In the genomic region with DNA sequence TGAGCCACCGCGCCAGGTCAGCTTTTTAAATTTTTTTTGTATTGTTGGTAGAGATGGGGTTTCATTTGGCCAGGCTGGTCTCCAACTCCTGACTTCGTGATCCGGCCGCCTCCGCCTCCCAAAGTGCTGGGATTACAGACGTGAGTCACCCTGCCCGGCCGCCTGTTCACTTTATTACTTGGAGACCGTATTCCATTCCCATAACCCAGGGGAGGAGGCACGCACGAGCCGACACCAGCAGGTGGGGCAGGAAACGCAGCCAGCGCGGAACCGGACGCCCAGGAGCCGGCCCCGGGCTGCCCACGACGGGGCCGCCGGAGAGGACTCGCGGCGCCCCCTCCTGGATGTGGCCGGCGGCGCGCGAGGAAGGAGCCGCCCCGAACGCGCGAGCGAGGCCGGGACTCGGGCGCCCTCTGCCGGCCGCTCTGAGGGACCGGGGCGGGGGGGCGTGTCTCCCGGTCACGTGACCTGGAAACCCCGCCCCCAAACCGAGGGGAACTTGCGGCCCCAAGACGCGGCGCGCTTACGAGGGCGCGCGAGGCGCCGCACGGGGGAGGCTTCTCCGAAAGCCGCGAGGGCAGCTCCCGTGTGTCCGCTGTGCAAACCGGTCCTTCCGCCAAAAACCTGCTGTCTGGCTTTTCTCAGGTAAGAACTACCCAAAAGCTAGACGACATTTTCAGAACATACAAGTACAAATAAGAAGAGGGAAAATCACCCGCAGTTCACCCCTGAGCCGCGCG, we compare ENCODE assay signal across 8 cellular contexts. TPM values are rescaled to one million over a fixed set of nuclear protein-coding genes. Genes with fewer than 3 reads are reported as not detected.
DNase-seq lines count a peak whose midpoint lies in the region; ATAC-seq and TF ChIP-seq lines count a peak whose summit lies in the region.

No MANE protein-coding gene starts in this region.

- peak overlapping the region; percentile 91; the same call in 1 of the 2 replicates for H2AFZ ChIP-seq in GM23338

- peak overlapping the region; percentile 53; the same call in 1 of the 2 replicates for H3K4me2 ChIP-seq in GM23338

- no peaks in the 10 kb centered on the region for H3K9me2 ChIP-seq in GM23338 (ENCODE audit: insufficient read depth)

- peaks cover 8% of the 10 kb centered on the region for H3K27me3 Mint-ChIP-seq in GM23338 (ENCODE audit: insufficient read depth, low read depth, poor library complexity)

- DNase-seq in EL (peak; percentile 98), GM23338 (ENCODE audit: low spot score) (peak; percentile 89), NCI-H460 (ENCODE audit: extremely low read depth, low read depth) (peak; percentile 92), foreskin fibroblast (peak; percentile 97 to 99), omental fat pad (ENCODE audit: low spot score) (peak; percentile 78), testis (peak; percentile 86), A172 (ENCODE audit: low spot score) (no peak)
- DNase-seq in activated T-cell treated with anti-CD3 and anti-CD28 coated beads, Interleukin-2, amount 50 U/mL, for 48 hours: peak; percentile 98

- no peak overlapping the region for H3K27ac Mint-ChIP-seq in GM23338

- 9 to 22% methylated on average over 33 to 50 of the region's 74 CpGs for WGBS in testis, 2 donors

- H4K20me1 ChIP-seq in GM23338 (replicated peaks; ENCODE audit: insufficient read depth): no peaks in the 10 kb centered on the region

- H3K4me1 Mint-ChIP-seq in GM23338: no peaks in the 10 kb centered on the region

- no peaks in the 10 kb centered on the region for H3K9me3 ChIP-seq in testis

- ATAC-seq in GM23338 (peak; percentile 96), omental fat pad (ENCODE audit: low FRiP score) (peak; percentile 100)

- H3K36me3 Mint-ChIP-seq in GM23338 (ENCODE audit: low read depth): peaks cover 45% of the 10 kb centered on the region

- TF ChIP-seq CTCF in GM23338 (conservative IDR thresholded peaks at IDR 0.05; ENCODE audit: low read depth in 2 of 2): peak; percentile 73 to 94
- TF ChIP-seq CTCF in foreskin fibroblast (IDR thresholded peaks at IDR 0.05; ENCODE audit: low read depth, low read length): peak; percentile 79
- peak in 2 of 3 donors; percentile 95 to 100 for TF ChIP-seq CTCF in omental fat pad (IDR thresholded peaks at IDR 0.05)
- peak; percentile 99 to 100 (median 99) for TF ChIP-seq CTCF in testis (IDR thresholded peaks at IDR 0.05)

- H3K4me1 ChIP-seq in GM23338 (ENCODE audit: insufficient read depth): no peaks in the 10 kb centered on the region
- H3K4me1 ChIP-seq in testis: no peaks in the 10 kb centered on the region

- H3K4me3 Mint-ChIP-seq in GM23338: peak overlapping the region; percentile 59

- H3K4me3 ChIP-seq in GM23338: peak overlapping the region; percentile 44; the same call in 1 of the 2 replicates
- peak overlapping the region; percentile 25 to 49 for H3K4me3 ChIP-seq in foreskin fibroblast (ENCODE audit: low read depth in 1 of 2, low read length in 2 of 2)
- peak overlapping the region; percentile 13 to 21 for H3K4me3 ChIP-seq in testis

- H3K79me2 ChIP-seq in GM23338 (replicated peaks; ENCODE audit: insufficient read depth): no peaks in the 10 kb centered on the region

- H3K36me3 ChIP-seq in GM23338 (ENCODE audit: insufficient read depth) (no peaks in the 10 kb centered on the region), testis (ENCODE audit: low read depth, missing control alignments) (no peaks in the 10 kb centered on the region)

- no peaks in the 10 kb centered on the region for H3K27me3 ChIP-seq in GM23338 (ENCODE audit: insufficient read depth)
- H3K27me3 ChIP-seq in testis: no peaks in the 10 kb centered on the region

- H3F3A ChIP-seq in GM23338 (replicated peaks; ENCODE audit: low read depth): 0 out of 2 replicates have a peak, but pooled peaks cover 8% of the 10 kb centered on the region

- no peak for TF ChIP-seq POLR2A in testis (IDR thresholded peaks at IDR 0.05)

- H3K27ac ChIP-seq in GM23338 (ENCODE audit: low read depth) (no peak overlapping the region), testis (peak overlapping the region in 1 of 2 donors; percentile 74)

- peaks cover 46% of the 10 kb centered on the region for H3K9me3 Mint-ChIP-seq in GM23338

- intact Hi-C loops in testis (cut with DNase I; ENCODE audit: low total_unique reads): no loop called here

TF ChIP-seq in GM23338, 12 proteins besides CTCF, POLR2A, EP300 and RAD21:
- TF ChIP-seq CREB1 (CRISPR knock-in tag; IDR thresholded peaks at IDR 0.05; ENCODE audit: low read depth) (peak; percentile 68), NANOG (IDR thresholded peaks at IDR 0.05; ENCODE audit: borderline replicate concordance) (no peak), ZNF114 (CRISPR knock-in tag; IDR thresholded peaks at IDR 0.05) (peak; percentile 87; the same call in 1 of the 2 replicates), POLR2AphosphoS5 (IDR thresholded peaks at IDR 0.05; ENCODE audit: low read depth) (peak; percentile 73)
- TF ChIP-seq, protein P1, sequence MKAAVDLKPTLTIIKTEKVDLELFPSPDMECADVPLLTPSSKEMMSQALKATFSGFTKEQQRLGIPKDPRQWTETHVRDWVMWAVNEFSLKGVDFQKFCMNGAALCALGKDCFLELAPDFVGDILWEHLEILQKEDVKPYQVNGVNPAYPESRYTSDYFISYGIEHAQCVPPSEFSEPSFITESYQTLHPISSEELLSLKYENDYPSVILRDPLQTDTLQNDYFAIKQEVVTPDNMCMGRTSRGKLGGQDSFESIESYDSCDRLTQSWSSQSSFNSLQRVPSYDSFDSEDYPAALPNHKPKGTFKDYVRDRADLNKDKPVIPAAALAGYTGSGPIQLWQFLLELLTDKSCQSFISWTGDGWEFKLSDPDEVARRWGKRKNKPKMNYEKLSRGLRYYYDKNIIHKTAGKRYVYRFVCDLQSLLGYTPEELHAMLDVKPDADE (IDR thresholded peaks at IDR 0.05): no peak

RNA-seq across cellular contexts. Expression of gene RNH1, which starts 11.6 kb away (rescaled TPM):
- 50.4 and 56.3 TPM in 2 replicates for total RNA-seq in GM23338 (2014; rRNA removed; shearing (Covaris generic))
- polyA plus RNA-seq in GM23338 (2016; fragmentation: Nextera tagmentation; extraction: Ambion mirVana) (32.3 and 33.3 TPM in 2 replicates), testis (ENCODE audit: insufficient read depth, low read depth, low replicate concordance) (211 TPM)
- total RNA-seq in NCI-H460 (2014; rRNA removed; shearing (Covaris generic)): 77.4 and 100 TPM in 2 replicates
- polyA plus RNA-seq in NCI-H460 (2014; cell fraction: nucleus; rRNA removed): 174 and 219 TPM in 2 replicates
- total RNA-seq in omental fat pad (100 to 1,000 TPM; 218 to 259 (median 230) TPM), testis (100 to 1,000 TPM; 210 to 264 TPM)
- total RNA-seq in A172 (2014; rRNA removed; shearing (Covaris generic)): 299 and 316 TPM in 2 replicates

RNA-seq across cellular contexts. Expression of gene HRAS, which starts 16.7 kb away (rescaled TPM):
- total RNA-seq in GM23338 (2014; rRNA removed; shearing (Covaris generic)): 28.7 and 37.9 TPM in 2 replicates
- polyA plus RNA-seq in GM23338 (2016; fragmentation: Nextera tagmentation; extraction: Ambion mirVana) (46.3 and 48.7 TPM in 2 replicates), testis (ENCODE audit: insufficient read depth, low read depth, low replicate concordance) (31.4 TPM)
- total RNA-seq in NCI-H460 (2014; rRNA removed; shearing (Covaris generic)): 30.2 and 36.1 TPM in 2 replicates
- 32.4 and 36.6 TPM in 2 replicates for polyA plus RNA-seq in NCI-H460 (2014; cell fraction: nucleus; rRNA removed)
- total RNA-seq in omental fat pad (10 to 100 TPM; 30.1 to 44.9 (median 35.0) TPM), testis (10 to 100 TPM; 35.1 to 49.7 TPM)
- 74.6 and 99.9 TPM in 2 replicates for total RNA-seq in A172 (2014; rRNA removed; shearing (Covaris generic))

RNA-seq across cellular contexts. Expression of gene LRRC56, which starts 18.7 kb away (rescaled TPM):
- total RNA-seq in GM23338 (2014; rRNA removed; shearing (Covaris generic)): 0.54 and 0.87 TPM in 2 replicates
- 0.52 and 0.73 TPM in 2 replicates for polyA plus RNA-seq in GM23338 (2016; fragmentation: Nextera tagmentation; extraction: Ambion mirVana)
- total RNA-seq in NCI-H460 (2014; rRNA removed; shearing (Covaris generic)): 0.43 and 0.57 TPM in 2 replicates
- 3.1 and 3.3 TPM in 2 replicates for polyA plus RNA-seq in NCI-H460 (2014; cell fraction: nucleus; rRNA removed)
- total RNA-seq in omental fat pad: under 1 TPM in 3 of 4 donors, not detected in 1; 0.24 to 0.38 (median 0.32) TPM
- total RNA-seq in testis: 10 to 100 TPM; 11.6 to 22.2 TPM
- 23.5 TPM for polyA plus RNA-seq in testis (ENCODE audit: insufficient read depth, low read depth, low replicate concordance)
- total RNA-seq in A172 (2014; rRNA removed; shearing (Covaris generic)): not detected in 2 replicates

RNA-seq across cellular contexts. Expression of gene LMNTD2, which starts 41.9 kb away (rescaled TPM):
- 1.3 and 1.8 TPM in 2 replicates for total RNA-seq in GM23338 (2014; rRNA removed; shearing (Covaris generic))
- polyA plus RNA-seq in GM23338 (2016; fragmentation: Nextera tagmentation; extraction: Ambion mirVana) (1.9 and 2.1 TPM in 2 replicates), testis (ENCODE audit: insufficient read depth, low read depth, low replicate concordance) (26.1 TPM)
- 0.38 and 1.8 TPM in 2 replicates for total RNA-seq in NCI-H460 (2014; rRNA removed; shearing (Covaris generic))
- 8.8 and 17.3 TPM in 2 replicates for polyA plus RNA-seq in NCI-H460 (2014; cell fraction: nucleus; rRNA removed)
- total RNA-seq in omental fat pad (1 to 10 TPM in 3 of 4 donors, under 1 TPM in 1; 0.95 to 5.5 (median 1.7) TPM), testis (10 to 100 TPM; 29.2 to 59.9 TPM)
- total RNA-seq in A172 (2014; rRNA removed; shearing (Covaris generic)): 2.4 and 4.4 TPM in 2 replicates

RNA-seq across cellular contexts. Expression of gene RASSF7, which starts 42.1 kb away (rescaled TPM):
- 59.1 and 64.8 TPM in 2 replicates for total RNA-seq in GM23338 (2014; rRNA removed; shearing (Covaris generic))
- polyA plus RNA-seq in GM23338 (2016; fragmentation: Nextera tagmentation; extraction: Ambion mirVana) (37.6 and 39.6 TPM in 2 replicates), testis (ENCODE audit: insufficient read depth, low read depth, low replicate concordance) (13.2 TPM)
- 3.0 and 4.3 TPM in 2 replicates for total RNA-seq in NCI-H460 (2014; rRNA removed; shearing (Covaris generic))
- polyA plus RNA-seq in NCI-H460 (2014; cell fraction: nucleus; rRNA removed): 23.7 and 70.3 TPM in 2 replicates
- total RNA-seq in omental fat pad (10 to 100 TPM in 3 of 4 donors, 1 to 10 TPM in 1; 9.1 to 31.8 (median 13.4) TPM), testis (10 to 100 TPM; 22.0 to 35.7 TPM)
- 24.9 and 43.9 TPM in 2 replicates for total RNA-seq in A172 (2014; rRNA removed; shearing (Covaris generic))
